15 cellular contexts compared by ENCODE assay signal in genomic region chr5:107431998-107432397, GRCh38.
A peak's percentile ranks its signal among the peaks of the same experiment; 100 is the strongest.
DNase-seq lines count a peak whose midpoint lies in the region; ATAC-seq, FAIRE-seq and TF ChIP-seq lines count a peak whose summit lies in the region.
"Had no signal": no experiment of that assay in that cellular context is flagged by ENCODE, and none has a peak within 500 bp of the region (broad histone marks: within the 10 kb centered on the region; RNA-seq: fewer than 3 reads in every experiment).

No MANE protein-coding gene starts in this region.

- CTCF ChIA-PET in activated CD4-positive, alpha-beta memory T cell treated with anti-CD3 and anti-CD28 coated beads, Interleukin-2, amount 10 ng/mL, durations not matched to agents 7 days and 5 days (lab: Charles Lee), result no interaction called here

- POLR2A ChIA-PET in activated CD4-positive, alpha-beta memory T cell treated with anti-CD3 and anti-CD28 coated beads, Interleukin-2, amount 10 ng/mL, durations not matched to agents 7 days and 5 days (lab: Charles Lee), result no interaction called here

- no peaks in the 10 kb centered on the region for H3K36me3 ChIP-seq in keratinocyte (ENCODE audit: control insufficient read depth in 2 of 2, extremely low read depth in 1 of 2, insufficient read depth in 2 of 2, low read length in 2 of 2)

- ATAC-seq in GM18868 (IDR thresholded peaks at IDR 0.05; ENCODE audit: unreplicated experiment) (no peak), HG03439 (IDR thresholded peaks at IDR 0.05; ENCODE audit: unreplicated experiment) (no peak)

- no peaks in the 10 kb centered on the region for H3K9me3 Mint-ChIP-seq in activated CD4-positive, alpha-beta memory T cell treated with anti-CD3 and anti-CD28 coated beads, Interleukin-2, amount 10 ng/mL, durations not matched to agents 7 days and 5 days
- H3K9me3 Mint-ChIP-seq: activated T-helper 2 cell treated with anti-CD3 and anti-CD28 coated beads, Interferon-gamma antibody, Interleukin-2, Interleukin-4, amounts not matched to agents 10 μg/mL and 5 μg/mL and 100 μg/mL, durations not matched to agents 14 hours and 24 hours and 36 hours had no signal

- peaks cover 12% of the 10 kb centered on the region for H3K4me1 ChIP-seq in keratinocyte (ENCODE audit: control insufficient read depth, extremely low read depth, insufficient read depth, low read length)

- H2AFZ ChIP-seq in keratinocyte (ENCODE audit: control insufficient read depth, low read length), result no peak overlapping the region

- no peaks in the 10 kb centered on the region for H3K9me3 ChIP-seq in keratinocyte (ENCODE audit: control insufficient read depth, low read depth, low read length)

- no peak overlapping the region for H3K4me3 Mint-ChIP-seq in activated CD4-positive, alpha-beta memory T cell treated with anti-CD3 and anti-CD28 coated beads, Interleukin-2, amount 10 ng/mL, durations not matched to agents 7 days and 5 days

- no peaks in the 10 kb centered on the region for H4K20me1 ChIP-seq in keratinocyte (ENCODE audit: control insufficient read depth, extremely low read depth, insufficient read depth, low read length)

- H3K27ac ChIP-seq in keratinocyte (ENCODE audit: control insufficient read depth, insufficient read depth, low read length), result no peak overlapping the region

- no peak overlapping the region for H3K9ac ChIP-seq in keratinocyte (ENCODE audit: control insufficient read depth, extremely low read depth, insufficient read depth, low read length)

- H3K4me3 ChIP-seq in astrocyte of the spinal cord (ENCODE audit: low read depth, low read length) (no peak overlapping the region), keratinocyte (ENCODE audit: control insufficient read depth in 2 of 3, extremely low read depth in 1 of 3, insufficient read depth in 2 of 3, low read depth in 1 of 3, low read length in 3 of 3) (no peak overlapping the region)

- no peaks in the 10 kb centered on the region for H3K36me3 Mint-ChIP-seq in activated CD4-positive, alpha-beta memory T cell treated with anti-CD3 and anti-CD28 coated beads, Interleukin-2, amount 10 ng/mL, durations not matched to agents 7 days and 5 days (ENCODE audit: low read depth)

- no peak overlapping the region for H3K27ac Mint-ChIP-seq in activated CD4-positive, alpha-beta memory T cell treated with anti-CD3 and anti-CD28 coated beads, Interleukin-2, amount 10 ng/mL, durations not matched to agents 7 days and 5 days
- H3K27ac Mint-ChIP-seq: activated T-helper 2 cell treated with anti-CD3 and anti-CD28 coated beads, Interferon-gamma antibody, Interleukin-2, Interleukin-4, amounts not matched to agents 10 μg/mL and 5 μg/mL and 100 μg/mL, durations not matched to agents 14 hours and 24 hours and 36 hours had no signal

- DNase-seq in AG08396 (ENCODE audit: low spot score) (peak; percentile 26), LHCN-M2 (ENCODE audit: low read depth) (peak; percentile 83), astrocyte of the spinal cord (ENCODE audit: low read depth, low spot score) (peak; percentile 53), keratinocyte (ENCODE audit: low read depth, low spot score) (no peak), NCI-H748 treated with DMSO at 0.1 percent for 48 hours (lab: John Stamatoyannopoulos, UW) (no peak)
- DNase-seq in activated CD4-positive, alpha-beta memory T cell treated with anti-CD3 and anti-CD28 coated beads, Interleukin-2, amount 10 ng/mL, durations not matched to agents 7 days and 5 days, result no peak
- DNase-seq: activated CD4-positive, alpha-beta T cell treated with anti-CD3 and anti-CD28 coated beads for 48 hours; C1 segment of cervical spinal cord; GDM1; left cardiac atrium; NCI-H526; stimulated activated CD8-positive, alpha-beta memory T cell treated with anti-CD3 and anti-CD28 coated beads, Interleukin-4, amount 100 ng/mL, for 48 hours had no signal

- TF ChIP-seq CTCF in astrocyte of the spinal cord (IDR thresholded peaks at IDR 0.05; ENCODE audit: low read depth, low read length) (no peak), keratinocyte (optimal IDR thresholded peaks at IDR 0.05 in 1 of 3, IDR thresholded peaks at IDR 0.05 in 1 of 3, conservative IDR thresholded peaks at IDR 0.05 in 1 of 3; ENCODE audit: extremely low read depth in 1 of 3, insufficient read depth in 2 of 3, low read length in 3 of 3) (no peak)

- peak; percentile 96 for FAIRE-seq in keratinocyte (lab: Jason Lieb, UNC)

- in situ Hi-C loops in astrocyte of the spinal cord (cut with HindIII; ENCODE audit: low sequenced_read_pairs), result no loop called here

- peaks cover 1% of the 10 kb centered on the region for H3K27me3 Mint-ChIP-seq in activated CD4-positive, alpha-beta memory T cell treated with anti-CD3 and anti-CD28 coated beads, Interleukin-2, amount 10 ng/mL, durations not matched to agents 7 days and 5 days

- H3K79me2 ChIP-seq in keratinocyte (ENCODE audit: control insufficient read depth, insufficient read depth, low read length), result no peaks in the 10 kb centered on the region

- peak overlapping the region; percentile 11 for H3K4me2 ChIP-seq in keratinocyte (ENCODE audit: control insufficient read depth, extremely low read depth, insufficient read depth, low read depth, low read length)

- dilution Hi-C loops in keratinocyte (cut with MboI; ENCODE audit: extremely low pct_ligation_motif_present, low sequenced_read_pairs), result no loop called here

- no peaks in the 10 kb centered on the region for H3K4me1 Mint-ChIP-seq in activated CD4-positive, alpha-beta memory T cell treated with anti-CD3 and anti-CD28 coated beads, Interleukin-2, amount 10 ng/mL, durations not matched to agents 7 days and 5 days

- H3K27me3 ChIP-seq in keratinocyte (ENCODE audit: control insufficient read depth, extremely low read depth, insufficient read depth, low read length), result no peaks in the 10 kb centered on the region

- no peaks in the 10 kb centered on the region for H3K9me1 ChIP-seq in keratinocyte (ENCODE audit: control insufficient read depth, extremely low read depth, insufficient read depth, low read length)

Comparison
In these comparisons a context has a peak if more than half of its experiments do, and no peak if none do; other contexts are left out.
1. DNase-seq: peak in AG08396 (single experiment), LHCN-M2 (single experiment) and astrocyte of the spinal cord (single experiment); none in keratinocyte (single experiment), NCI-H748 treated with DMSO at 0.1 percent for 48 hours (single experiment) and activated CD4-positive, alpha-beta memory T cell treated with anti-CD3 and anti-CD28 coated beads, Interleukin-2, amount 10 ng/mL, durations not matched to agents 7 days and 5 days (single experiment).